Comparison of ENCODE assay signal across 2 cellular contexts in the genomic region with DNA sequence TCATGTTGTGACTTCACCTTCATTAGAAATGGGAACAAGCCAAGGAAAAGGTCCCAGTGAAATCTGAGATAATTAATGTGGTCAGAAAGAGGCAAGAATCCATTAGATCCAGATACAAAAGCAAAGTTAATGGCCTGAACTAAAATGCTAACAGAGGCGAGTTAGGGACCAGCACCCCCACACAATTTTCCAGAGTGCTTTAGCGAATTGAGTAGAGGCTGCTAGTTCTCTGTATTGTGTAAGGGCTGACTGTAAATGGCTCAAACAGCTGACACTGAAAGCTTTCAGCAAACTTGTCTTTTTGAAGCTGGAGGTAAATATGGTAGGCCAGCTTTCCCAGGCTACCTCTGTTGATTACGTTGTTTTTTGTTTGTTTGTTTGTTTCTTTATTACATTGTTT.
TF ChIP-seq lines count a peak whose summit lies in the region.

No MANE protein-coding gene starts in this region.

TF ChIP-seq in GM23338, 12 proteins besides CTCF, POLR2A, EP300 and RAD21 (continued from another document):
- TF ChIP-seq, protein P1, sequence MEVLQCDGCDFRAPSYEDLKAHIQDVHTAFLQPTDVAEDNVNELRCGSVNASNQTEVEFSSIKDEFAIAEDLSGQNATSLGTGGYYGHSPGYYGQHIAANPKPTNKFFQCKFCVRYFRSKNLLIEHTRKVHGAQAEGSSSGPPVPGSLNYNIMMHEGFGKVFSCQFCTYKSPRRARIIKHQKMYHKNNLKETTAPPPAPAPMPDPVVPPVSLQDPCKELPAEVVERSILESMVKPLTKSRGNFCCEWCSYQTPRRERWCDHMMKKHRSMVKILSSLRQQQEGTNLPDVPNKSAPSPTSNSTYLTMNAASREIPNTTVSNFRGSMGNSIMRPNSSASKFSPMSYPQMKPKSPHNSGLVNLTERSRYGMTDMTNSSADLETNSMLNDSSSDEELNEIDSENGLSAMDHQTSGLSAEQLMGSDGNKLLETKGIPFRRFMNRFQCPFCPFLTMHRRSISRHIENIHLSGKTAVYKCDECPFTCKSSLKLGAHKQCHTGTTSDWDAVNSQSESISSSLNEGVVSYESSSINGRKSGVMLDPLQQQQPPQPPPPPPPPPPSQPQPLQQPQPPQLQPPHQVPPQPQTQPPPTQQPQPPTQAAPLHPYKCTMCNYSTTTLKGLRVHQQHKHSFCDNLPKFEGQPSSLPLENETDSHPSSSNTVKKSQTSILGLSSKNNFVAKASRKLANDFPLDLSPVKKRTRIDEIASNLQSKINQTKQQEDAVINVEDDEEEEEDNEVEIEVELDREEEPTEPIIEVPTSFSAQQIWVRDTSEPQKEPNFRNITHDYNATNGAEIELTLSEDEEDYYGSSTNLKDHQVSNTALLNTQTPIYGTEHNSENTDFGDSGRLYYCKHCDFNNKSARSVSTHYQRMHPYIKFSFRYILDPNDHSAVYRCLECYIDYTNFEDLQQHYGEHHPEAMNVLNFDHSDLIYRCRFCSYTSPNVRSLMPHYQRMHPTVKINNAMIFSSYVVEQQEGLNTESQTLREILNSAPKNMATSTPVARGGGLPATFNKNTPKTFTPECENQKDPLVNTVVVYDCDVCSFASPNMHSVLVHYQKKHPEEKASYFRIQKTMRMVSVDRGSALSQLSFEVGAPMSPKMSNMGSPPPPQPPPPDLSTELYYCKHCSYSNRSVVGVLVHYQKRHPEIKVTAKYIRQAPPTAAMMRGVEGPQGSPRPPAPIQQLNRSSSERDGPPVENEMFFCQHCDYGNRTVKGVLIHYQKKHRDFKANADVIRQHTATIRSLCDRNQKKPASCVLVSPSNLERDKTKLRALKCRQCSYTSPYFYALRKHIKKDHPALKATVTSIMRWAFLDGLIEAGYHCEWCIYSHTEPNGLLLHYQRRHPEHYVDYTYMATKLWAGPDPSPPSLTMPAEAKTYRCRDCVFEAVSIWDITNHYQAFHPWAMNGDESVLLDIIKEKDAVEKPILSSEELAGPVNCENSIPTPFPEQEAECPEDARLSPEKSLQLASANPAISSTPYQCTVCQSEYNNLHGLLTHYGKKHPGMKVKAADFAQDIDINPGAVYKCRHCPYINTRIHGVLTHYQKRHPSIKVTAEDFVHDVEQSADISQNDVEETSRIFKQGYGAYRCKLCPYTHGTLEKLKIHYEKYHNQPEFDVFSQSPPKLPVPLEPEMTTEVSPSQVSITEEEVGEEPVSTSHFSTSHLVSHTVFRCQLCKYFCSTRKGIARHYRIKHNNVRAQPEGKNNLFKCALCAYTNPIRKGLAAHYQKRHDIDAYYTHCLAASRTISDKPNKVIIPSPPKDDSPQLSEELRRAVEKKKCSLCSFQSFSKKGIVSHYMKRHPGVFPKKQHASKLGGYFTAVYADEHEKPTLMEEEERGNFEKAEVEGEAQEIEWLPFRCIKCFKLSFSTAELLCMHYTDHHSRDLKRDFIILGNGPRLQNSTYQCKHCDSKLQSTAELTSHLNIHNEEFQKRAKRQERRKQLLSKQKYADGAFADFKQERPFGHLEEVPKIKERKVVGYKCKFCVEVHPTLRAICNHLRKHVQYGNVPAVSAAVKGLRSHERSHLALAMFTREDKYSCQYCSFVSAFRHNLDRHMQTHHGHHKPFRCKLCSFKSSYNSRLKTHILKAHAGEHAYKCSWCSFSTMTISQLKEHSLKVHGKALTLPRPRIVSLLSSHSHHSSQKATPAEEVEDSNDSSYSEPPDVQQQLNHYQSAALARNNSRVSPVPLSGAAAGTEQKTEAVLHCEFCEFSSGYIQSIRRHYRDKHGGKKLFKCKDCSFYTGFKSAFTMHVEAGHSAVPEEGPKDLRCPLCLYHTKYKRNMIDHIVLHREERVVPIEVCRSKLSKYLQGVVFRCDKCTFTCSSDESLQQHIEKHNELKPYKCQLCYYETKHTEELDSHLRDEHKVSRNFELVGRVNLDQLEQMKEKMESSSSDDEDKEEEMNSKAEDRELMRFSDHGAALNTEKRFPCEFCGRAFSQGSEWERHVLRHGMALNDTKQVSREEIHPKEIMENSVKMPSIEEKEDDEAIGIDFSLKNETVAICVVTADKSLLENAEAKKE (CRISPR knock-in tag; IDR thresholded peaks at IDR 0.05): no peak
- TF ChIP-seq NANOG (IDR thresholded peaks at IDR 0.05; ENCODE audit: borderline replicate concordance): no peak
- no peak for TF ChIP-seq EZH2phosphoT487 (IDR thresholded peaks at IDR 0.05; ENCODE audit: unreplicated experiment)
- no peak for TF ChIP-seq JUNB (IDR thresholded peaks at IDR 0.05; ENCODE audit: unreplicated experiment)
- TF ChIP-seq, protein P2, sequence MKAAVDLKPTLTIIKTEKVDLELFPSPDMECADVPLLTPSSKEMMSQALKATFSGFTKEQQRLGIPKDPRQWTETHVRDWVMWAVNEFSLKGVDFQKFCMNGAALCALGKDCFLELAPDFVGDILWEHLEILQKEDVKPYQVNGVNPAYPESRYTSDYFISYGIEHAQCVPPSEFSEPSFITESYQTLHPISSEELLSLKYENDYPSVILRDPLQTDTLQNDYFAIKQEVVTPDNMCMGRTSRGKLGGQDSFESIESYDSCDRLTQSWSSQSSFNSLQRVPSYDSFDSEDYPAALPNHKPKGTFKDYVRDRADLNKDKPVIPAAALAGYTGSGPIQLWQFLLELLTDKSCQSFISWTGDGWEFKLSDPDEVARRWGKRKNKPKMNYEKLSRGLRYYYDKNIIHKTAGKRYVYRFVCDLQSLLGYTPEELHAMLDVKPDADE (IDR thresholded peaks at IDR 0.05): no peak
- TF ChIP-seq ZNF114 (CRISPR knock-in tag; IDR thresholded peaks at IDR 0.05): no peak
- no peak for TF ChIP-seq CREB1 (CRISPR knock-in tag; IDR thresholded peaks at IDR 0.05; ENCODE audit: low read depth)
- TF ChIP-seq, protein P3, sequence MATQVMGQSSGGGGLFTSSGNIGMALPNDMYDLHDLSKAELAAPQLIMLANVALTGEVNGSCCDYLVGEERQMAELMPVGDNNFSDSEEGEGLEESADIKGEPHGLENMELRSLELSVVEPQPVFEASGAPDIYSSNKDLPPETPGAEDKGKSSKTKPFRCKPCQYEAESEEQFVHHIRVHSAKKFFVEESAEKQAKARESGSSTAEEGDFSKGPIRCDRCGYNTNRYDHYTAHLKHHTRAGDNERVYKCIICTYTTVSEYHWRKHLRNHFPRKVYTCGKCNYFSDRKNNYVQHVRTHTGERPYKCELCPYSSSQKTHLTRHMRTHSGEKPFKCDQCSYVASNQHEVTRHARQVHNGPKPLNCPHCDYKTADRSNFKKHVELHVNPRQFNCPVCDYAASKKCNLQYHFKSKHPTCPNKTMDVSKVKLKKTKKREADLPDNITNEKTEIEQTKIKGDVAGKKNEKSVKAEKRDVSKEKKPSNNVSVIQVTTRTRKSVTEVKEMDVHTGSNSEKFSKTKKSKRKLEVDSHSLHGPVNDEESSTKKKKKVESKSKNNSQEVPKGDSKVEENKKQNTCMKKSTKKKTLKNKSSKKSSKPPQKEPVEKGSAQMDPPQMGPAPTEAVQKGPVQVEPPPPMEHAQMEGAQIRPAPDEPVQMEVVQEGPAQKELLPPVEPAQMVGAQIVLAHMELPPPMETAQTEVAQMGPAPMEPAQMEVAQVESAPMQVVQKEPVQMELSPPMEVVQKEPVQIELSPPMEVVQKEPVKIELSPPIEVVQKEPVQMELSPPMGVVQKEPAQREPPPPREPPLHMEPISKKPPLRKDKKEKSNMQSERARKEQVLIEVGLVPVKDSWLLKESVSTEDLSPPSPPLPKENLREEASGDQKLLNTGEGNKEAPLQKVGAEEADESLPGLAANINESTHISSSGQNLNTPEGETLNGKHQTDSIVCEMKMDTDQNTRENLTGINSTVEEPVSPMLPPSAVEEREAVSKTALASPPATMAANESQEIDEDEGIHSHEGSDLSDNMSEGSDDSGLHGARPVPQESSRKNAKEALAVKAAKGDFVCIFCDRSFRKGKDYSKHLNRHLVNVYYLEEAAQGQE (IDR thresholded peaks at IDR 0.05; ENCODE audit: unreplicated experiment): no peak
- TF ChIP-seq ZNF331 (CRISPR knock-in tag; IDR thresholded peaks at IDR 0.05; ENCODE audit: low read depth): no peak
- no peak for TF ChIP-seq POLR2AphosphoS5 (IDR thresholded peaks at IDR 0.05; ENCODE audit: low read depth)

TF ChIP-seq in IMR-90, 13 proteins besides CTCF, POLR2A, EP300 and RAD21 (continued from another document):
- TF ChIP-seq, protein P4, sequence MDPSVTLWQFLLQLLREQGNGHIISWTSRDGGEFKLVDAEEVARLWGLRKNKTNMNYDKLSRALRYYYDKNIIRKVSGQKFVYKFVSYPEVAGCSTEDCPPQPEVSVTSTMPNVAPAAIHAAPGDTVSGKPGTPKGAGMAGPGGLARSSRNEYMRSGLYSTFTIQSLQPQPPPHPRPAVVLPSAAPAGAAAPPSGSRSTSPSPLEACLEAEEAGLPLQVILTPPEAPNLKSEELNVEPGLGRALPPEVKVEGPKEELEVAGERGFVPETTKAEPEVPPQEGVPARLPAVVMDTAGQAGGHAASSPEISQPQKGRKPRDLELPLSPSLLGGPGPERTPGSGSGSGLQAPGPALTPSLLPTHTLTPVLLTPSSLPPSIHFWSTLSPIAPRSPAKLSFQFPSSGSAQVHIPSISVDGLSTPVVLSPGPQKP (IDR thresholded peaks at IDR 0.05; ENCODE audit: borderline replicate concordance, low read depth, low read length): no peak
- TF ChIP-seq MAZ (IDR thresholded peaks at IDR 0.05; ENCODE audit: borderline replicate concordance, low read depth, low read length): no peak
- no peak for TF ChIP-seq SMC3 (IDR thresholded peaks at IDR 0.05; ENCODE audit: low read depth, low read length)
- TF ChIP-seq RFX5 (IDR thresholded peaks at IDR 0.05; ENCODE audit: low read depth, low read length): no peak
- TF ChIP-seq, protein P5, sequence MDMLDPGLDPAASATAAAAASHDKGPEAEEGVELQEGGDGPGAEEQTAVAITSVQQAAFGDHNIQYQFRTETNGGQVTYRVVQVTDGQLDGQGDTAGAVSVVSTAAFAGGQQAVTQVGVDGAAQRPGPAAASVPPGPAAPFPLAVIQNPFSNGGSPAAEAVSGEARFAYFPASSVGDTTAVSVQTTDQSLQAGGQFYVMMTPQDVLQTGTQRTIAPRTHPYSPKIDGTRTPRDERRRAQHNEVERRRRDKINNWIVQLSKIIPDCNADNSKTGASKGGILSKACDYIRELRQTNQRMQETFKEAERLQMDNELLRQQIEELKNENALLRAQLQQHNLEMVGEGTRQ (IDR thresholded peaks at IDR 0.05; ENCODE audit: low read depth, low read length): no peak
- TF ChIP-seq CHD1 (IDR thresholded peaks at IDR 0.05; ENCODE audit: low read depth, low read length): no peak
- no peak for TF ChIP-seq FOS (IDR thresholded peaks at IDR 0.05; ENCODE audit: low read depth, low read length)
